ENCODE assay signal across 2 cellular contexts in the genomic region with DNA sequence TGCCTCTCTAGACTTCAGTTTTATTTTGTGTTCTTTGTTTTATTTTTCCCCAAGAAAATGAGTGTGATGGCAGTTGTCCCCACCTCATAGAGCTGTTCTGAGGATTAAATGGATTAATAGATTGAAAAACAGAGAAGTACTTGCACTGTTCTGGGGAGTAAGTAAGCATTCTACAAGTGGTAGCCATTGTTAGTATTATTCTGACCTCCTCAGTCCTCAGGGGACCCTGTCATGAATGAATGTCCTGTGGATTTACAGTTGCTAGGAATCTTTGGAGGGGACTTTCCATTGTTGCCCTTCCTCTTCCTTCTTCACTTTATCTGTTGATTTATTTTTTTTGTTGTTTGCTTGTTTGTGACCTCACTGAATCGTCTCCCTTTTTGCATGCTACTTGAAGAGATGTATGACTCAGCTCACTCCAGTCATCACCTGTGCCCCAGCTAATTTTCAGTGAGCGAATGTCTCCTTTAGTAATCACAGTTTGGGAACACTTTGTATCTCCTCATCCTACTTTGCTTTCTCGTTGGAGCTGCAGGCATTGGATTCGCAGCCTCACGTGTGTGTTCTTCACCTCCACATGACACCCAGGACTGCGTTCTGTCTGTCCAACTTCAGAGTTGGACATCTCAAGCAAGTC.
TF ChIP-seq lines count a peak whose summit lies in the region.

No MANE protein-coding gene starts in this region.

TF ChIP-seq in GM23338, 12 proteins besides CTCF, POLR2A, EP300 and RAD21:
- TF ChIP-seq ZNF331 (CRISPR knock-in tag; IDR thresholded peaks at IDR 0.05; ENCODE audit: low read depth) (no peak), ZNF114 (CRISPR knock-in tag; IDR thresholded peaks at IDR 0.05) (no peak), POLR2AphosphoS5 (IDR thresholded peaks at IDR 0.05; ENCODE audit: low read depth) (no peak), STAT1 (IDR thresholded peaks at IDR 0.05; ENCODE audit: unreplicated experiment) (no peak), CREB1 (CRISPR knock-in tag; IDR thresholded peaks at IDR 0.05; ENCODE audit: low read depth) (no peak), EZH2 (IDR thresholded peaks at IDR 0.05; ENCODE audit: low read depth, unreplicated experiment) (no peak), NANOG (IDR thresholded peaks at IDR 0.05; ENCODE audit: borderline replicate concordance) (no peak), JUNB (IDR thresholded peaks at IDR 0.05; ENCODE audit: unreplicated experiment) (no peak)
- TF ChIP-seq, protein P1, sequence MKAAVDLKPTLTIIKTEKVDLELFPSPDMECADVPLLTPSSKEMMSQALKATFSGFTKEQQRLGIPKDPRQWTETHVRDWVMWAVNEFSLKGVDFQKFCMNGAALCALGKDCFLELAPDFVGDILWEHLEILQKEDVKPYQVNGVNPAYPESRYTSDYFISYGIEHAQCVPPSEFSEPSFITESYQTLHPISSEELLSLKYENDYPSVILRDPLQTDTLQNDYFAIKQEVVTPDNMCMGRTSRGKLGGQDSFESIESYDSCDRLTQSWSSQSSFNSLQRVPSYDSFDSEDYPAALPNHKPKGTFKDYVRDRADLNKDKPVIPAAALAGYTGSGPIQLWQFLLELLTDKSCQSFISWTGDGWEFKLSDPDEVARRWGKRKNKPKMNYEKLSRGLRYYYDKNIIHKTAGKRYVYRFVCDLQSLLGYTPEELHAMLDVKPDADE (IDR thresholded peaks at IDR 0.05), result no peak

TF ChIP-seq in H1, 55 proteins besides CTCF, POLR2A, EP300 and RAD21:
- TF ChIP-seq EZH2 (IDR thresholded peaks at IDR 0.05; ENCODE audit: low read depth, low read length, severe bottlenecking) (no peak), SP4 (IDR thresholded peaks at IDR 0.05; ENCODE audit: low read length) (no peak), FOSL1 (IDR thresholded peaks at IDR 0.05; ENCODE audit: insufficient read depth, low read depth, low read length) (no peak), HDAC6 (IDR thresholded peaks at IDR 0.05; ENCODE audit: low read depth, low read length) (no peak), SP1 (IDR thresholded peaks at IDR 0.05; ENCODE audit: low read depth, low read length) (no peak), GTF2F1 (IDR thresholded peaks at IDR 0.05; ENCODE audit: borderline replicate concordance, low read depth, low read length) (no peak), SIRT6 (IDR thresholded peaks at IDR 0.05; ENCODE audit: low read length) (no peak), TEAD4 (IDR thresholded peaks at IDR 0.05; ENCODE audit: low read depth, low read length) (no peak)
- TF ChIP-seq, protein P2, sequence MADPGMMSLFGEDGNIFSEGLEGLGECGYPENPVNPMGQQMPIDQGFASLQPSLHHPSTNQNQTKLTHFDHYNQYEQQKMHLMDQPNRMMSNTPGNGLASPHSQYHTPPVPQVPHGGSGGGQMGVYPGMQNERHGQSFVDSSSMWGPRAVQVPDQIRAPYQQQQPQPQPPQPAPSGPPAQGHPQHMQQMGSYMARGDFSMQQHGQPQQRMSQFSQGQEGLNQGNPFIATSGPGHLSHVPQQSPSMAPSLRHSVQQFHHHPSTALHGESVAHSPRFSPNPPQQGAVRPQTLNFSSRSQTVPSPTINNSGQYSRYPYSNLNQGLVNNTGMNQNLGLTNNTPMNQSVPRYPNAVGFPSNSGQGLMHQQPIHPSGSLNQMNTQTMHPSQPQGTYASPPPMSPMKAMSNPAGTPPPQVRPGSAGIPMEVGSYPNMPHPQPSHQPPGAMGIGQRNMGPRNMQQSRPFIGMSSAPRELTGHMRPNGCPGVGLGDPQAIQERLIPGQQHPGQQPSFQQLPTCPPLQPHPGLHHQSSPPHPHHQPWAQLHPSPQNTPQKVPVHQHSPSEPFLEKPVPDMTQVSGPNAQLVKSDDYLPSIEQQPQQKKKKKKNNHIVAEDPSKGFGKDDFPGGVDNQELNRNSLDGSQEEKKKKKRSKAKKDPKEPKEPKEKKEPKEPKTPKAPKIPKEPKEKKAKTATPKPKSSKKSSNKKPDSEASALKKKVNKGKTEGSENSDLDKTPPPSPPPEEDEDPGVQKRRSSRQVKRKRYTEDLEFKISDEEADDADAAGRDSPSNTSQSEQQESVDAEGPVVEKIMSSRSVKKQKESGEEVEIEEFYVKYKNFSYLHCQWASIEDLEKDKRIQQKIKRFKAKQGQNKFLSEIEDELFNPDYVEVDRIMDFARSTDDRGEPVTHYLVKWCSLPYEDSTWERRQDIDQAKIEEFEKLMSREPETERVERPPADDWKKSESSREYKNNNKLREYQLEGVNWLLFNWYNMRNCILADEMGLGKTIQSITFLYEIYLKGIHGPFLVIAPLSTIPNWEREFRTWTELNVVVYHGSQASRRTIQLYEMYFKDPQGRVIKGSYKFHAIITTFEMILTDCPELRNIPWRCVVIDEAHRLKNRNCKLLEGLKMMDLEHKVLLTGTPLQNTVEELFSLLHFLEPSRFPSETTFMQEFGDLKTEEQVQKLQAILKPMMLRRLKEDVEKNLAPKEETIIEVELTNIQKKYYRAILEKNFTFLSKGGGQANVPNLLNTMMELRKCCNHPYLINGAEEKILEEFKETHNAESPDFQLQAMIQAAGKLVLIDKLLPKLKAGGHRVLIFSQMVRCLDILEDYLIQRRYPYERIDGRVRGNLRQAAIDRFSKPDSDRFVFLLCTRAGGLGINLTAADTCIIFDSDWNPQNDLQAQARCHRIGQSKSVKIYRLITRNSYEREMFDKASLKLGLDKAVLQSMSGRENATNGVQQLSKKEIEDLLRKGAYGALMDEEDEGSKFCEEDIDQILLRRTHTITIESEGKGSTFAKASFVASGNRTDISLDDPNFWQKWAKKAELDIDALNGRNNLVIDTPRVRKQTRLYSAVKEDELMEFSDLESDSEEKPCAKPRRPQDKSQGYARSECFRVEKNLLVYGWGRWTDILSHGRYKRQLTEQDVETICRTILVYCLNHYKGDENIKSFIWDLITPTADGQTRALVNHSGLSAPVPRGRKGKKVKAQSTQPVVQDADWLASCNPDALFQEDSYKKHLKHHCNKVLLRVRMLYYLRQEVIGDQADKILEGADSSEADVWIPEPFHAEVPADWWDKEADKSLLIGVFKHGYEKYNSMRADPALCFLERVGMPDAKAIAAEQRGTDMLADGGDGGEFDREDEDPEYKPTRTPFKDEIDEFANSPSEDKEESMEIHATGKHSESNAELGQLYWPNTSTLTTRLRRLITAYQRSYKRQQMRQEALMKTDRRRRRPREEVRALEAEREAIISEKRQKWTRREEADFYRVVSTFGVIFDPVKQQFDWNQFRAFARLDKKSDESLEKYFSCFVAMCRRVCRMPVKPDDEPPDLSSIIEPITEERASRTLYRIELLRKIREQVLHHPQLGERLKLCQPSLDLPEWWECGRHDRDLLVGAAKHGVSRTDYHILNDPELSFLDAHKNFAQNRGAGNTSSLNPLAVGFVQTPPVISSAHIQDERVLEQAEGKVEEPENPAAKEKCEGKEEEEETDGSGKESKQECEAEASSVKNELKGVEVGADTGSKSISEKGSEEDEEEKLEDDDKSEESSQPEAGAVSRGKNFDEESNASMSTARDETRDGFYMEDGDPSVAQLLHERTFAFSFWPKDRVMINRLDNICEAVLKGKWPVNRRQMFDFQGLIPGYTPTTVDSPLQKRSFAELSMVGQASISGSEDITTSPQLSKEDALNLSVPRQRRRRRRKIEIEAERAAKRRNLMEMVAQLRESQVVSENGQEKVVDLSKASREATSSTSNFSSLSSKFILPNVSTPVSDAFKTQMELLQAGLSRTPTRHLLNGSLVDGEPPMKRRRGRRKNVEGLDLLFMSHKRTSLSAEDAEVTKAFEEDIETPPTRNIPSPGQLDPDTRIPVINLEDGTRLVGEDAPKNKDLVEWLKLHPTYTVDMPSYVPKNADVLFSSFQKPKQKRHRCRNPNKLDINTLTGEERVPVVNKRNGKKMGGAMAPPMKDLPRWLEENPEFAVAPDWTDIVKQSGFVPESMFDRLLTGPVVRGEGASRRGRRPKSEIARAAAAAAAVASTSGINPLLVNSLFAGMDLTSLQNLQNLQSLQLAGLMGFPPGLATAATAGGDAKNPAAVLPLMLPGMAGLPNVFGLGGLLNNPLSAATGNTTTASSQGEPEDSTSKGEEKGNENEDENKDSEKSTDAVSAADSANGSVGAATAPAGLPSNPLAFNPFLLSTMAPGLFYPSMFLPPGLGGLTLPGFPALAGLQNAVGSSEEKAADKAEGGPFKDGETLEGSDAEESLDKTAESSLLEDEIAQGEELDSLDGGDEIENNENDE (IDR thresholded peaks at IDR 0.05; ENCODE audit: insufficient replicate concordance, low read length), result no peak
- TF ChIP-seq, protein P3, sequence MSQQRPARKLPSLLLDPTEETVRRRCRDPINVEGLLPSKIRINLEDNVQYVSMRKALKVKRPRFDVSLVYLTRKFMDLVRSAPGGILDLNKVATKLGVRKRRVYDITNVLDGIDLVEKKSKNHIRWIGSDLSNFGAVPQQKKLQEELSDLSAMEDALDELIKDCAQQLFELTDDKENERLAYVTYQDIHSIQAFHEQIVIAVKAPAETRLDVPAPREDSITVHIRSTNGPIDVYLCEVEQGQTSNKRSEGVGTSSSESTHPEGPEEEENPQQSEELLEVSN (IDR thresholded peaks at IDR 0.05), result no peak
